ENCODE assay signal across 26 cellular contexts in the genomic region with DNA sequence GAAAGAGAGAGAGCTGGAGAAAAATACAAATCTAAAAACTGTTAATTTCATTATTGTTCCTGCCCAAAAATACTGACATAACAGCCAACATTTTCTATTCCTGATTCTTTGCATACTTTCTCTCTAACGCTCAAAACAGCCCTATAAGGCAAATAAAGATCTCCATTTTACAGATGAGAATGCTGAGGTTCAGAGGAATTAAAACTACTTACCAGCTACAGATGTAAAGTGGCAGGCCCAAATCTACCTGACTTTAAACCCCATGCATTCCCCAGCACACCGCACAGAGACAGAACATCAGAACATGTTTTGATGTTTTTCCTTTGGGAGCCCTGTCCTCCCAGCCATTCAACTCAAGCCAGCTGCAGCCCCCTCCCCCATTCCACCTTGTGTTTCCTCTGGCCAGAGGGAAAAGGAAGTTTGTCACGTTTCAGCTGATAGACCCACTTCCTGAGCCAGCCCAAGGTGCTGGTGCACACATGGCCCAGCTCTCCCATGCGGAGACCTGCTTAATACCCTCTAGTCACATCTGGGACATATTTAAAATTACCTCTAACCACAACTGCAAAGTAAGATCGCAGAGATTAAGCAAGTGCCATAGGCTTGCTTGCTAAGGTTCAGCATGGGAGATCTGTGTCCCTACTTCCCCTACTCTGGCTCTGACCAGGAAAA.
DNase-seq lines count a peak whose midpoint lies in the region.
"Had no signal": no experiment of that assay in that cellular context is flagged by ENCODE, and none has a peak within 500 bp of the region (broad histone marks: within the 10 kb centered on the region; RNA-seq: fewer than 3 reads in every experiment).

No MANE protein-coding gene starts in this region.

- H2BK12ac ChIP-seq in neuronal stem cell (ENCODE audit: low read length) = no peak overlapping the region

- no peaks in the 10 kb centered on the region for H3K79me1 ChIP-seq in neuronal stem cell (ENCODE audit: low read depth, low read length)

- no peak overlapping the region for H3K4me2 ChIP-seq in neuronal stem cell (ENCODE audit: insufficient read depth, low read length, poor library complexity, severe bottlenecking)

- no peak overlapping the region for H2AK5ac ChIP-seq in neuronal stem cell (ENCODE audit: low read depth, low read length)

- H3K27me3 ChIP-seq in neuronal stem cell (ENCODE audit: control insufficient read depth in 3 of 3, insufficient read depth in 3 of 3, low read depth in 1 of 3, low read length in 3 of 3) = no peaks in the 10 kb centered on the region
- H3K27me3 ChIP-seq: neutrophil had no signal

- no CpG with 5 or more reads among the region's 5 CpGs for WGBS in neuronal stem cell (ENCODE audit: extremely low coverage in 2 of 2, insufficient read length in 2 of 2, insufficient replicate concordance in 1 of 2), 2 donors

- H3K18ac ChIP-seq in neuronal stem cell (ENCODE audit: low read length) = peak overlapping the region; percentile 49

- no peak overlapping the region for H2BK120ac ChIP-seq in neuronal stem cell (ENCODE audit: low read depth, low read length)

- no peak overlapping the region for H3K9ac ChIP-seq in neuronal stem cell (ENCODE audit: low read depth, low read length, poor library complexity)

- no peak overlapping the region for H2BK5ac ChIP-seq in neuronal stem cell (ENCODE audit: low read length)

- no peak overlapping the region for H3K23ac ChIP-seq in neuronal stem cell (ENCODE audit: low read depth, low read length, poor library complexity)

- peaks cover 0 to 4% of the 10 kb centered on the region in 2 donors for H3K4me1 ChIP-seq in neuronal stem cell (ENCODE audit: control insufficient read depth in 2 of 2, insufficient read depth in 1 of 2, low read depth in 1 of 2, low read length in 2 of 2)
- H3K4me1 ChIP-seq: HAP-1, lower lobe of right lung had no signal

- no peak overlapping the region for H2AFZ ChIP-seq in neuronal stem cell (ENCODE audit: low read length)

- H3K36me3 ChIP-seq in neuronal stem cell (replicated peaks in 1 of 2; ENCODE audit: control insufficient read depth in 2 of 2, insufficient read depth in 2 of 2, low read length in 2 of 2) = no peaks in the 10 kb centered on the region
- H3K36me3 ChIP-seq: HAP-1, lower lobe of right lung, MG63, neutrophil, WERI-Rb-1 had no signal

- DNase-seq in DMS 273 (lab: John Stamatoyannopoulos, UW; ENCODE audit: unreplicated experiment) (peak; percentile 33), DMS 273 treated with DMSO at 0.1 percent for 48 hours (lab: John Stamatoyannopoulos, UW) (no peak), M059J (ENCODE audit: low read depth) (peak; percentile 33), dermis blood vessel endothelial cell (peak; percentile 88), neuronal stem cell (ENCODE audit: low spot score) (no peak), SIG-M5 treated with dmso at 0.1 percent for 504 hours (lab: John Stamatoyannopoulos, UW; ENCODE audit: unreplicated experiment) (no peak), pons (ENCODE audit: low spot score) (no peak), C1 segment of cervical spinal cord (lab: John Stamatoyannopoulos, UW) (no peak)
- DNase-seq: activated CD4-positive, alpha-beta T cell treated with anti-CD3 and anti-CD28 coated beads, Interleukin-2, amount 50 U/mL, for 4 hours; activated CD8-positive, alpha-beta memory T cell treated with anti-CD3 and anti-CD28 coated beads, Interleukin-2, amount 50 U/mL, for 4 hours; caudate nucleus; DMS79; kidney; lower lobe of right lung; MG63; NCI-H1436; NCI-H446; PC-3; psoas muscle; SHP77; stimulated activated CD4-positive, alpha-beta T cell treated with anti-CD3 and anti-CD28 coated beads, Interleukin-1b, Interleukin-23, amount 100 ng/mL, for 48 hours; WERI-Rb-1 had no signal

- no peak overlapping the region for H3K14ac ChIP-seq in neuronal stem cell (ENCODE audit: low read length)

- no peak overlapping the region for H2BK15ac ChIP-seq in neuronal stem cell (ENCODE audit: low read length)

- H4K8ac ChIP-seq in neuronal stem cell (ENCODE audit: low read depth, low read length) = no peak overlapping the region

- no peak overlapping the region for H3K4me3 ChIP-seq in neuronal stem cell (ENCODE audit: low read length in 2 of 2)
- H3K4me3 ChIP-seq: HAP-1, lower lobe of right lung, MG63, psoas muscle had no signal

- H3K4ac ChIP-seq in neuronal stem cell (ENCODE audit: low read length) = no peak overlapping the region

- no peak overlapping the region for H3K27ac ChIP-seq in neuronal stem cell (replicated peaks; ENCODE audit: low read length)
- H3K27ac ChIP-seq: 22Rv1, HL-60, lower lobe of right lung, neutrophil, psoas muscle, WERI-Rb-1 had no signal

- no peak overlapping the region for H4K91ac ChIP-seq in neuronal stem cell (ENCODE audit: low read depth, low read length, poor library complexity)

- no peaks in the 10 kb centered on the region for H3K9me3 ChIP-seq in neuronal stem cell (replicated peaks in 1 of 2; ENCODE audit: control insufficient read depth in 2 of 2, insufficient read depth in 1 of 2, low read depth in 1 of 2, low read length in 2 of 2)
- H3K9me3 ChIP-seq: HAP-1, lower lobe of right lung, MG63, neutrophil, psoas muscle had no signal

Comparison
In these comparisons a context has a peak if more than half of its experiments do, and no peak if none do; other contexts are left out.
1. DNase-seq: peak in DMS 273 (single experiment), M059J (single experiment) and dermis blood vessel endothelial cell (single experiment); none in DMS 273 treated with DMSO at 0.1 percent for 48 hours (single experiment), neuronal stem cell (single experiment), SIG-M5 treated with dmso at 0.1 percent for 504 hours (single experiment), pons (single experiment) and C1 segment of cervical spinal cord (0 of 14).